21 cellular contexts compared by ENCODE assay signal in genomic region chr2:124267821-124268220, GRCh38.
DNase-seq lines count a peak whose midpoint lies in the region; TF ChIP-seq lines count a peak whose summit lies in the region.
"Had no signal": no experiment of that assay in that cellular context is flagged by ENCODE, and none has a peak within 500 bp of the region (broad histone marks: within the 10 kb centered on the region; RNA-seq: fewer than 3 reads in every experiment).

No MANE protein-coding gene starts in this region.

- H3K4me2 ChIP-seq in Karpas-422 (ENCODE audit: low read depth, low read length, poor library complexity, severe bottlenecking): peak overlapping the region; percentile 18

- H3K79me2 ChIP-seq in Karpas-422 (ENCODE audit: low read length): no peaks in the 10 kb centered on the region

- H3K4me3 ChIP-seq in Karpas-422 (ENCODE audit: low read length): no peak overlapping the region
- no peak overlapping the region for H3K4me3 ChIP-seq in fibroblast of villous mesenchyme (ENCODE audit: low read depth, low read length)
- H3K4me3 ChIP-seq: SJCRH30, spleen, upper lobe of left lung had no signal

- H3K9me3 ChIP-seq in Karpas-422 (ENCODE audit: low read length): no peaks in the 10 kb centered on the region
- H3K9me3 ChIP-seq: SJCRH30, upper lobe of left lung had no signal

- peak overlapping the region; percentile 65 for H2AFZ ChIP-seq in Karpas-422 (ENCODE audit: low read length)

- peak overlapping the region; percentile 13; the same call in 1 of the 2 replicates for H3K9ac ChIP-seq in Karpas-422 (ENCODE audit: low read length)

- peaks cover 77% of the 10 kb centered on the region for H3K4me1 ChIP-seq in Karpas-422 (ENCODE audit: low read length)
- H3K4me1 ChIP-seq: SJCRH30, spleen, upper lobe of left lung had no signal

- DNase-seq in Karpas-422 (peak; percentile 65), amniotic epithelial cell (ENCODE audit: low read depth) (peak; percentile 98), fibroblast of villous mesenchyme (ENCODE audit: low read depth) (peak; percentile 36), stromal cell of bone marrow (ENCODE audit: low read depth) (peak; percentile 48), glomerular visceral epithelial cell (ENCODE audit: extremely low spot score) (no peak), NCI-H524 treated with DMSO at 0.1 percent for 48 hours (lab: John Stamatoyannopoulos, UW) (no peak), GM13977 (ENCODE audit: low spot score) (no peak)
- DNase-seq: activated CD4-positive, alpha-beta T cell treated with anti-CD3 and anti-CD28 coated beads, Interleukin-2, amount 50 U/mL, for 48 hours; activated gamma-delta T cell; AML-193; DND-41; left cardiac atrium; MM.1S; NCI-H146; NCI-H2171; NCI-H69; PC-3; SJCRH30; spleen; upper lobe of left lung had no signal

- no peaks in the 10 kb centered on the region for H3K27me3 ChIP-seq in Karpas-422 (ENCODE audit: low read length)
- H3K27me3 ChIP-seq: SJCRH30, spleen, upper lobe of left lung had no signal

- no peaks in the 10 kb centered on the region for H3K36me3 ChIP-seq in Karpas-422 (ENCODE audit: insufficient read depth, low read length)
- H3K36me3 ChIP-seq: SJCRH30, spleen, upper lobe of left lung had no signal

- H3K27ac ChIP-seq in Karpas-422 (ENCODE audit: low read length): peak overlapping the region; percentile 33
- H3K27ac ChIP-seq: HL-60, SJCRH30, spleen, upper lobe of left lung had no signal

- H4K20me1 ChIP-seq in Karpas-422 (ENCODE audit: insufficient read depth, low read depth, low read length): no peaks in the 10 kb centered on the region

- TF ChIP-seq CTCF in fibroblast of villous mesenchyme (IDR thresholded peaks at IDR 0.05; ENCODE audit: insufficient read depth, low read depth, low read length) (no peak), GM13977 (IDR thresholded peaks at IDR 0.05; ENCODE audit: extremely low read depth, insufficient read depth, missing control alignments) (no peak)

- in situ Hi-C loops in GM13977 (cut with MboI; ENCODE audit: low pct_unique_long_range_greater_than_20kb, low sequenced_read_pairs, unreplicated experiment): no loop called here

- H3K9me2 ChIP-seq in Karpas-422 (replicated peaks; ENCODE audit: insufficient read depth, low read length): no peaks in the 10 kb centered on the region

Comparison
In these comparisons a context has a peak if more than half of its experiments do, and no peak if none do; other contexts are left out.
1. DNase-seq: peak in Karpas-422 (single experiment), amniotic epithelial cell (single experiment), fibroblast of villous mesenchyme (single experiment) and stromal cell of bone marrow (single experiment); none in glomerular visceral epithelial cell (single experiment), NCI-H524 treated with DMSO at 0.1 percent for 48 hours (single experiment) and GM13977 (single experiment).